22 cellular contexts compared by ENCODE assay signal in genomic region chr14:51008416-51008815, GRCh38.
DNase-seq lines count a peak whose midpoint lies in the region; ATAC-seq, FAIRE-seq and TF ChIP-seq lines count a peak whose summit lies in the region.
"Had no signal": no experiment of that assay in that cellular context is flagged by ENCODE, and none has a peak within 500 bp of the region (broad histone marks: within the 10 kb centered on the region; RNA-seq: fewer than 3 reads in every experiment).

No MANE protein-coding gene starts in this region.

- no peaks in the 10 kb centered on the region for H3K9me2 ChIP-seq in SK-N-SH

- peaks cover 52% of the 10 kb centered on the region for H3K4me1 Mint-ChIP-seq in neural crest cell
- H3K4me1 Mint-ChIP-seq: CD4-positive, alpha-beta memory T cell; GM23338 had no signal

- peaks cover 2% of the 10 kb centered on the region for H3K9me3 Mint-ChIP-seq in neural crest cell
- H3K9me3 Mint-ChIP-seq: CD4-positive, alpha-beta memory T cell; GM23338 had no signal

- no peak for DNase-seq in A549 (ENCODE audit: low read depth in 1 of 2, low spot score in 1 of 2)
- no peak for DNase-seq in SK-N-SH
- DNase-seq in neural crest cell (ENCODE audit: low read depth, low spot score), result no peak
- DNase-seq in A172 (ENCODE audit: low spot score), result no peak
- no peak for DNase-seq in right lobe of liver
- DNase-seq in AG08396 (ENCODE audit: low spot score), result no peak
- DNase-seq: Caco-2; CD4-positive, alpha-beta memory T cell; DMS 273 treated with DMSO at 0.1 percent for 48 hours; NCI-H1092 treated with DMSO at 0.1 percent for 48 hours; NCI-H1436 treated with DMSO at 0.1 percent for 48 hours; NCI-H1930; NCI-H226; NCI-H524 treated with DMSO at 0.1 percent for 48 hours; Peyer's patch had no signal

- H3K27ac ChIP-seq in A549, result peak overlapping the region; percentile 51 to 98; a peak in 5 of 6 replicates
- H3K27ac ChIP-seq in SK-N-SH (ENCODE audit: low read depth in 2 of 2, low read length in 1 of 2), result peak overlapping the region in 1 of 2 experiments; percentile 89; a peak in 3 of 4 replicates
- peak overlapping the region; percentile 16 for H3K27ac ChIP-seq in cingulate gyrus (ENCODE audit: low read depth, low read length)
- no peak overlapping the region for H3K27ac ChIP-seq in right lobe of liver
- H3K27ac ChIP-seq: BLaER1, Peyer's patch had no signal

- H3K9ac ChIP-seq in SK-N-SH, result no peak overlapping the region
- H3K9ac ChIP-seq: BLaER1 had no signal

- intact Hi-C loops in right lobe of liver (cut with DNase I), result no loop called here

- ATAC-seq in A549, result no peak
- ATAC-seq in HG02840 (IDR thresholded peaks at IDR 0.05; ENCODE audit: low FRiP score, unreplicated experiment), result no peak
- no peak for ATAC-seq in right lobe of liver
- ATAC-seq: GM23338, K562 had no signal

- CTCF ChIA-PET in A549 (lab: Yijun Ruan, JAX) (no interaction called here), SK-N-SH (lab: Yijun Ruan, JAX) (interaction anchor here (2.9 kb wide), 1 partner anchor 53 kb away, joined by 8 read pairs; no protein-coding TSS in a partner anchor)

- TF ChIP-seq CTCF in A549 (IDR thresholded peaks at IDR 0.05), result no peak
- no peak for TF ChIP-seq CTCF in SK-N-SH (IDR thresholded peaks at IDR 0.05)
- TF ChIP-seq CTCF in neural crest cell (conservative IDR thresholded peaks at IDR 0.05), result no peak
- no peak for TF ChIP-seq CTCF in right lobe of liver (IDR thresholded peaks at IDR 0.05)

- POLR2A ChIA-PET in A549 (lab: Yijun Ruan, JAX), result no interaction called here
- POLR2A ChIA-PET in SK-N-SH (lab: Yijun Ruan, JAX), result no interaction called here

- H3F3A ChIP-seq in SK-N-SH (replicated peaks; ENCODE audit: insufficient read depth), result peaks cover 37% of the 10 kb centered on the region

- no peaks in the 10 kb centered on the region for H3K79me2 ChIP-seq in SK-N-SH (ENCODE audit: insufficient read depth)

- H3K4me3 ChIP-seq in A549, result no peak overlapping the region
- H3K4me3 ChIP-seq in SK-N-SH (ENCODE audit: low read depth in 2 of 2, low read length in 1 of 2), result no peak overlapping the region
- H3K4me3 ChIP-seq in right lobe of liver, result no peak overlapping the region
- H3K4me3 ChIP-seq: BLaER1, GM23338, HAP-1, K562, Peyer's patch had no signal

- no peaks in the 10 kb centered on the region for H4K20me1 ChIP-seq in SK-N-SH (ENCODE audit: insufficient read depth)
- H4K20me1 ChIP-seq: BLaER1 had no signal

- TF ChIP-seq POLR2A in A549 (IDR thresholded peaks at IDR 0.05; ENCODE audit: low read length) (no peak), right lobe of liver (IDR thresholded peaks at IDR 0.05) (no peak)

- FAIRE-seq in A549 (lab: Jason Lieb, UNC), result no peak
- FAIRE-seq: GM18507, K562 had no signal

- H3K36me3 ChIP-seq in SK-N-SH (replicated peaks in 1 of 2; ENCODE audit: control insufficient read depth in 1 of 2, insufficient read depth in 2 of 2, low read length in 1 of 2) (peaks cover 0 to 4% of the 10 kb centered on the region in 2 experiments), right lobe of liver (no peaks in the 10 kb centered on the region)
- H3K36me3 ChIP-seq: BLaER1, Peyer's patch had no signal

- TF ChIP-seq EP300 in A549 (IDR thresholded peaks at IDR 0.05) (no peak), SK-N-SH (IDR thresholded peaks at IDR 0.05; ENCODE audit: borderline replicate concordance in 1 of 2, low read depth in 1 of 2, low read length in 1 of 2) (no peak)

- TF ChIP-seq RAD21 in A549 (conservative IDR thresholded peaks at IDR 0.05 in 1 of 2, IDR thresholded peaks at IDR 0.05 in 1 of 2) (no peak), SK-N-SH (IDR thresholded peaks at IDR 0.05; ENCODE audit: low read length) (no peak)

- H3K9me3 ChIP-seq in A549, result no peaks in the 10 kb centered on the region
- no peaks in the 10 kb centered on the region for H3K9me3 ChIP-seq in SK-N-SH
- H3K9me3 ChIP-seq in right lobe of liver, result no peaks in the 10 kb centered on the region
- H3K9me3 ChIP-seq: BLaER1, Caco-2, HAP-1, Peyer's patch had no signal

- peak overlapping the region; percentile 3 for H3K27ac Mint-ChIP-seq in neural crest cell (ENCODE audit: unreplicated experiment)
- H3K27ac Mint-ChIP-seq: CD4-positive, alpha-beta memory T cell; GM23338 had no signal

- peaks cover 13% of the 10 kb centered on the region for H3K36me3 Mint-ChIP-seq in neural crest cell (ENCODE audit: low read depth)
- H3K36me3 Mint-ChIP-seq: CD4-positive, alpha-beta memory T cell had no signal

- no peaks in the 10 kb centered on the region for H3K27me3 Mint-ChIP-seq in neural crest cell (ENCODE audit: low read depth)

- H3K4me2 ChIP-seq in A549, result no peak overlapping the region
- H3K4me2 ChIP-seq in SK-N-SH, result no peak overlapping the region
- H3K4me2 ChIP-seq: BLaER1, GM23338 had no signal

- no peak overlapping the region for H3K4me3 Mint-ChIP-seq in neural crest cell
- H3K4me3 Mint-ChIP-seq: CD4-positive, alpha-beta memory T cell; GM23338 had no signal

- H3K27me3 ChIP-seq in SK-N-SH (ENCODE audit: insufficient read depth) (no peaks in the 10 kb centered on the region), right lobe of liver (no peaks in the 10 kb centered on the region)
- H3K27me3 ChIP-seq: BLaER1, Peyer's patch had no signal

- H3K4me1 ChIP-seq in A549, result peaks cover 39% of the 10 kb centered on the region
- H3K4me1 ChIP-seq in SK-N-SH (ENCODE audit: control insufficient read depth in 1 of 2, insufficient read depth in 2 of 2, low read depth in 1 of 2, low read length in 1 of 2), result peaks cover 23 to 47% of the 10 kb centered on the region in 2 experiments
- H3K4me1 ChIP-seq in right lobe of liver, result peaks cover 0 to 29% (median 0%) of the 10 kb centered on the region in 4 donors
- H3K4me1 ChIP-seq: BLaER1, Peyer's patch had no signal

- H2AFZ ChIP-seq in SK-N-SH (ENCODE audit: low read depth), result no peak overlapping the region
- H2AFZ ChIP-seq: GM23338 had no signal

TF ChIP-seq in A549, 52 proteins besides CTCF, POLR2A, EP300 and RAD21:
- no peak for TF ChIP-seq PBX3 (IDR thresholded peaks at IDR 0.05)
- TF ChIP-seq MYC (IDR thresholded peaks at IDR 0.05; ENCODE audit: borderline replicate concordance, low read length), result no peak
- TF ChIP-seq HES2 (IDR thresholded peaks at IDR 0.05), result no peak
- no peak for TF ChIP-seq JUNB (IDR thresholded peaks at IDR 0.05)
- TF ChIP-seq MAX (IDR thresholded peaks at IDR 0.05), result no peak
- no peak for TF ChIP-seq E2F6 (IDR thresholded peaks at IDR 0.05; ENCODE audit: borderline replicate concordance, low read depth)

TF ChIP-seq in SK-N-SH, 30 proteins besides CTCF, POLR2A, EP300 and RAD21:
- TF ChIP-seq TCF12 (IDR thresholded peaks at IDR 0.05) (peak; percentile 49; the same call in 1 of the 2 replicates), PBX3 (IDR thresholded peaks at IDR 0.05) (0 out of 2 replicates have a peak, but pooled peaks have one; percentile 11), USF2 (IDR thresholded peaks at IDR 0.05; ENCODE audit: borderline replicate concordance, low read depth, low read length) (no peak)

Comparison
In these comparisons a context has a peak if more than half of its experiments do, and no peak if none do; other contexts are left out.
1. H3K27ac ChIP-seq: peak in A549 (2 of 2) and cingulate gyrus (single experiment); none in right lobe of liver (0 of 3).
2. Of the 12 proteins assayed by ChIP-seq in both A549 and SK-N-SH: peak only in A549: none; only in SK-N-SH: PBX3; in both: none; in neither: 11.